In genomic region chr2:45891719-45892118, GRCh38 we compare ENCODE assay signal across 14 cellular contexts.
DNase-seq lines count a peak whose midpoint lies in the region; ATAC-seq, FAIRE-seq and TF ChIP-seq lines count a peak whose summit lies in the region.
"Had no signal": no experiment of that assay in that cellular context is flagged by ENCODE, and none has a peak within 500 bp of the region (broad histone marks: within the 10 kb centered on the region; RNA-seq: fewer than 3 reads in every experiment).

No MANE protein-coding gene starts in this region.

- H3K36me3 ChIP-seq in body of pancreas (replicated peaks in 1 of 2; ENCODE audit: insufficient read depth in 1 of 2, low read depth in 2 of 2) (no peaks in the 10 kb centered on the region), small intestine (ENCODE audit: control insufficient read depth in 2 of 2, insufficient read depth in 2 of 2, low read length in 2 of 2) (no peaks in the 10 kb centered on the region)

- H3K36me3 Mint-ChIP-seq in progenitor cell of endocrine pancreas (ENCODE audit: insufficient read depth) (no peaks in the 10 kb centered on the region), HFFc6 (ENCODE audit: low read depth) (no peaks in the 10 kb centered on the region)
- H3K36me3 Mint-ChIP-seq: WTC11 had no signal

- H3K4me1 Mint-ChIP-seq in progenitor cell of endocrine pancreas (ENCODE audit: low read depth) (peaks cover 11% of the 10 kb centered on the region), HFFc6 (ENCODE audit: low read depth) (peaks cover 49% of the 10 kb centered on the region)

- TF ChIP-seq CTCF in body of pancreas (IDR thresholded peaks at IDR 0.05) = peak in 1 of 7 experiments; percentile 9
- TF ChIP-seq CTCF in progenitor cell of endocrine pancreas (IDR thresholded peaks at IDR 0.05; ENCODE audit: unreplicated experiment) = no peak
- no peak for TF ChIP-seq CTCF in HFFc6 (IDR thresholded peaks at IDR 0.05)

- H3K4me3 ChIP-seq in body of pancreas (no peak overlapping the region), small intestine (ENCODE audit: low read depth in 1 of 2, low read length in 2 of 2) (no peak overlapping the region)
- H3K4me3 ChIP-seq: GM23248 had no signal

- ATAC-seq in body of pancreas (peak; percentile 80), HG03354 (IDR thresholded peaks at IDR 0.05; ENCODE audit: poor library complexity, severe bottlenecking, unreplicated experiment) (no peak)
- ATAC-seq: WTC11 had no signal

- DNase-seq in DMS53 (lab: John Stamatoyannopoulos, UW) (peak; percentile 76), DMS53 treated with DMSO at 0.1 percent for 48 hours (lab: John Stamatoyannopoulos, UW; ENCODE audit: unreplicated experiment) (no peak), NCI-H2029 treated with DMSO at 0.1 percent for 48 hours (lab: John Stamatoyannopoulos, UW) (peak; percentile 65), body of pancreas (peak; percentile 64 to 86 (median 78)), small intestine (peak; percentile 13), progenitor cell of endocrine pancreas (ENCODE audit: low spot score, unreplicated experiment) (no peak), HFFc6 (no peak)
- DNase-seq: activated T-cell treated with anti-CD3 and anti-CD28 coated beads, Interleukin-2, amount 50 U/mL, for 24 hours; GM23248; Kasumi-1; SK-N-SH had no signal

- H3K4me1 ChIP-seq in body of pancreas (peaks cover 49% of the 10 kb centered on the region), small intestine (ENCODE audit: control insufficient read depth in 2 of 2, insufficient read depth in 1 of 2, low read depth in 1 of 2, low read length in 1 of 2) (peaks cover 9 to 17% of the 10 kb centered on the region in 2 donors)

- H3K4me3 Mint-ChIP-seq in progenitor cell of endocrine pancreas (ENCODE audit: low read depth) (no peak overlapping the region), HFFc6 (no peak overlapping the region)
- H3K4me3 Mint-ChIP-seq: activated T-cell treated with anti-CD3 and anti-CD28 coated beads, Interleukin-2, amount 50 U/mL, for 24 hours; WTC11 had no signal

- H3K9me3 Mint-ChIP-seq in progenitor cell of endocrine pancreas (ENCODE audit: low read depth) = no peaks in the 10 kb centered on the region
- H3K9me3 Mint-ChIP-seq in HFFc6 = no peaks in the 10 kb centered on the region
- H3K9me3 Mint-ChIP-seq: activated T-cell treated with anti-CD3 and anti-CD28 coated beads, Interleukin-2, amount 50 U/mL, for 24 hours; WTC11 had no signal

- peaks cover 23% of the 10 kb centered on the region for H3K27me3 Mint-ChIP-seq in progenitor cell of endocrine pancreas
- no peaks in the 10 kb centered on the region; the same call in 1 of the 2 replicates for H3K27me3 Mint-ChIP-seq in HFFc6 (ENCODE audit: insufficient read depth)
- H3K27me3 Mint-ChIP-seq: activated T-cell treated with anti-CD3 and anti-CD28 coated beads, Interleukin-2, amount 50 U/mL, for 24 hours had no signal

- H3K27ac ChIP-seq in body of pancreas (peak overlapping the region; percentile 48 to 78 (median 72)), small intestine (ENCODE audit: low read depth in 1 of 2, low read length in 1 of 2) (no peak overlapping the region)
- H3K27ac ChIP-seq: GM23248 had no signal

- no peaks in the 10 kb centered on the region for H3K27me3 ChIP-seq in body of pancreas
- H3K27me3 ChIP-seq in small intestine (ENCODE audit: control insufficient read depth in 2 of 2, insufficient read depth in 2 of 2, low read length in 2 of 2) = no peaks in the 10 kb centered on the region

- no peak for FAIRE-seq in small intestine (lab: Jason Lieb, UNC)
- FAIRE-seq: A204.1 had no signal

- intact Hi-C loops in body of pancreas (cut with DNase I) = no loop called here

- no peak overlapping the region for H3K27ac Mint-ChIP-seq in progenitor cell of endocrine pancreas
- no peak overlapping the region for H3K27ac Mint-ChIP-seq in HFFc6
- H3K27ac Mint-ChIP-seq: activated T-cell treated with anti-CD3 and anti-CD28 coated beads, Interleukin-2, amount 50 U/mL, for 24 hours; WTC11 had no signal

- no peaks in the 10 kb centered on the region for H3K9me3 ChIP-seq in body of pancreas
- no peaks in the 10 kb centered on the region for H3K9me3 ChIP-seq in small intestine (ENCODE audit: control insufficient read depth, low read depth)
- H3K9me3 ChIP-seq: SK-N-SH had no signal

- WGBS in body of pancreas, 2 donors = 17 to 42% methylated on average over 5 of the region's 5 CpGs
- WGBS in small intestine, 3 donors = 30 to 72% (median 43%) methylated on average over 5 of the region's 5 CpGs

- no peak for TF ChIP-seq POLR2A in body of pancreas (IDR thresholded peaks at IDR 0.05)

Comparison
In these comparisons a context has a peak if more than half of its experiments do, and no peak if none do; other contexts are left out.
1. DNase-seq: peak in DMS53 (single experiment), NCI-H2029 treated with DMSO at 0.1 percent for 48 hours (single experiment), body of pancreas (4 of 4) and small intestine (single experiment); none in DMS53 treated with DMSO at 0.1 percent for 48 hours (single experiment), progenitor cell of endocrine pancreas (single experiment) and HFFc6 (single experiment).
2. H3K27ac ChIP-seq: peak in body of pancreas (4 of 4); none in small intestine (0 of 2).